ENCODE assay signal across 9 cellular contexts in the genomic region with DNA sequence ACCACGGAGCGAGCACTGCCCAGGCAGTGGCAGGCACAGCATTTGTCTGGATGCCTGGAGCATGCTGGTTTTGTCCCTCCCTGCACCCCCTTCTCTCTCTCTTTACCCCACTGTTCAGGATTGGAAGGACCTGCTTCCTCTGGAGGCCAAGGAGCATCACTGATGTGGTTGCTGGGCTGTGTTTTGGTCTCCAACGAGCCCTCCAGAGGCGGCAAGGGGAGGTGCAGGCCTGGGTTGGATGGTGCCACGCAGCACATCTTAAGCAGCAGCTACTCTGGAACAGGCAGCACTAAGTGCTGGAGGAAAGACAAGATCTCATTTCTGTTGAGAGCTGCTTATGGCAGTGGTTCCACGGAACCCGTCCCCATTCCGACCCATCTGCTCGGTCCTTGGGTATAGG.
DNase-seq lines count a peak whose midpoint lies in the region; ATAC-seq and TF ChIP-seq lines count a peak whose summit lies in the region.
"Had no signal": no experiment of that assay in that cellular context is flagged by ENCODE, and none has a peak within 500 bp of the region (broad histone marks: within the 10 kb centered on the region; RNA-seq: fewer than 3 reads in every experiment).

No MANE protein-coding gene starts in this region.

- H3K36me3 ChIP-seq in upper lobe of right lung, result no peaks in the 10 kb centered on the region

- ATAC-seq in upper lobe of right lung, result peak; percentile 11
- no peak for ATAC-seq in HG03442 (IDR thresholded peaks at IDR 0.05; ENCODE audit: unreplicated experiment)

- H3K27ac ChIP-seq in upper lobe of right lung, result no peak overlapping the region

- H3K9me3 ChIP-seq in upper lobe of right lung, result no peaks in the 10 kb centered on the region

- H3K4me3 ChIP-seq in fibroblast of villous mesenchyme (ENCODE audit: low read depth, low read length) (no peak overlapping the region), upper lobe of right lung (no peak overlapping the region)

- intact Hi-C loops in upper lobe of right lung (cut with DNase I), result no loop called here

- H3K4me1 ChIP-seq in upper lobe of right lung, result no peaks in the 10 kb centered on the region

- TF ChIP-seq CTCF in fibroblast of villous mesenchyme (IDR thresholded peaks at IDR 0.05; ENCODE audit: insufficient read depth, low read depth, low read length) (peak; percentile 45), upper lobe of right lung (IDR thresholded peaks at IDR 0.05) (peak; percentile 5)

- DNase-seq in stimulated activated CD4-positive, alpha-beta T cell treated with anti-CD3 and anti-CD28 coated beads, Interleukin-1b, Interleukin-23, amount 100 ng/mL, for 48 hours, result peak; percentile 8
- DNase-seq in stimulated activated CD4-positive, alpha-beta T cell treated with anti-CD3 and anti-CD28 coated beads, Interleukin-4, amount 100 ng/mL, for 4 hours, result no peak
- peak; percentile 7 for DNase-seq in OCI-M1 (lab: John Stamatoyannopoulos, UW)
- peak; percentile 6 for DNase-seq in fibroblast of villous mesenchyme (ENCODE audit: low read depth)
- DNase-seq in upper lobe of right lung, result no peak
- DNase-seq in NCI-H1436 treated with DMSO at 0.1 percent for 48 hours (lab: John Stamatoyannopoulos, UW), result no peak
- DNase-seq in NCI-H226, result no peak
- DNase-seq: KG1 had no signal

- no peaks in the 10 kb centered on the region for H3K27me3 ChIP-seq in upper lobe of right lung

Comparison
In these comparisons a context has a peak if more than half of its experiments do, and no peak if none do; other contexts are left out.
1. DNase-seq: peak in stimulated activated CD4-positive, alpha-beta T cell treated with anti-CD3 and anti-CD28 coated beads, Interleukin-1b, Interleukin-23, amount 100 ng/mL, for 48 hours (single experiment), OCI-M1 (single experiment) and fibroblast of villous mesenchyme (single experiment); none in stimulated activated CD4-positive, alpha-beta T cell treated with anti-CD3 and anti-CD28 coated beads, Interleukin-4, amount 100 ng/mL, for 4 hours (0 of 2), upper lobe of right lung (single experiment), NCI-H1436 treated with DMSO at 0.1 percent for 48 hours (single experiment) and NCI-H226 (single experiment).